ENCODE assay signal across 1 cellular context in genomic region chr13:35474551-35474950, GRCh38.
TF ChIP-seq lines count a peak whose summit lies in the region.

No MANE protein-coding gene starts in this region.

TF ChIP-seq in H1, 55 proteins besides CTCF, POLR2A, EP300 and RAD21 (continued from another document):
- TF ChIP-seq SP1 (IDR thresholded peaks at IDR 0.05; ENCODE audit: low read depth, low read length) = peak; percentile 14; the same call in 1 of the 2 replicates
- TF ChIP-seq ATF2 (IDR thresholded peaks at IDR 0.05; ENCODE audit: low read length) = no peak
- no peak for TF ChIP-seq HDAC2 (IDR thresholded peaks at IDR 0.05; ENCODE audit: borderline replicate concordance in 1 of 2, low read depth in 2 of 2, low read length in 2 of 2)
